In the genomic region with DNA sequence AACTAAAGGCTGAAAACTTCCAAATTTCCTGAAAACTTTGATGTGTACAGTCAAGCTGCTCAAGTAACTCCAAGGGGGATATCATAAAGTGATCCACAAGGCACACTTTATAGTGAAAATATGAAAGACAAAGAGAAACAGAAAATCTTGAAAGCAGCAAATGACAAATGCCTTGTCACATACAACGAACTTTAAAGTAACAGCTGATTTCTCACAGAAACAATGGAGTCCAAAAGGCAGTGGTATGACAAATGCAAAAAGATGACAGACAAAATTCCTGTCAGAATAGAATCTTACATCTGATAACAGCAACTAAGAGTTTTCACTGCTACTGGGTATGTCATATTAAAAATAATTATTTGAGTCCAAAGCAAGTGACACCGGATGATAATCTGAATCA, we compare ENCODE assay signal across 9 cellular contexts.
"Had no signal": no experiment of that assay in that cellular context is flagged by ENCODE, and none has a peak within 500 bp of the region (broad histone marks: within the 10 kb centered on the region; RNA-seq: fewer than 3 reads in every experiment).

No MANE protein-coding gene starts in this region.

- H3K4me3 Mint-ChIP-seq: HFFc6 had no signal

- H2AFZ ChIP-seq: GM23248 had no signal

- H3K9ac ChIP-seq: GM23248 had no signal

- H3K4me1 ChIP-seq: HAP-1 had no signal

- DNase-seq: GM23248, GOT3, H7, HFFc6, IMR-90 had no signal

- H3K4me3 ChIP-seq: GM23248, HAP-1, K562 had no signal

- H3K27ac Mint-ChIP-seq: HFFc6 had no signal

- H3K36me3 ChIP-seq: HAP-1 had no signal

- ATAC-seq: HCT116, K562 had no signal

- H3K9me3 ChIP-seq: HAP-1 had no signal

- H3K27ac ChIP-seq: GM23248, HL-60 had no signal

- FAIRE-seq: K562 had no signal
